In the genomic region with DNA sequence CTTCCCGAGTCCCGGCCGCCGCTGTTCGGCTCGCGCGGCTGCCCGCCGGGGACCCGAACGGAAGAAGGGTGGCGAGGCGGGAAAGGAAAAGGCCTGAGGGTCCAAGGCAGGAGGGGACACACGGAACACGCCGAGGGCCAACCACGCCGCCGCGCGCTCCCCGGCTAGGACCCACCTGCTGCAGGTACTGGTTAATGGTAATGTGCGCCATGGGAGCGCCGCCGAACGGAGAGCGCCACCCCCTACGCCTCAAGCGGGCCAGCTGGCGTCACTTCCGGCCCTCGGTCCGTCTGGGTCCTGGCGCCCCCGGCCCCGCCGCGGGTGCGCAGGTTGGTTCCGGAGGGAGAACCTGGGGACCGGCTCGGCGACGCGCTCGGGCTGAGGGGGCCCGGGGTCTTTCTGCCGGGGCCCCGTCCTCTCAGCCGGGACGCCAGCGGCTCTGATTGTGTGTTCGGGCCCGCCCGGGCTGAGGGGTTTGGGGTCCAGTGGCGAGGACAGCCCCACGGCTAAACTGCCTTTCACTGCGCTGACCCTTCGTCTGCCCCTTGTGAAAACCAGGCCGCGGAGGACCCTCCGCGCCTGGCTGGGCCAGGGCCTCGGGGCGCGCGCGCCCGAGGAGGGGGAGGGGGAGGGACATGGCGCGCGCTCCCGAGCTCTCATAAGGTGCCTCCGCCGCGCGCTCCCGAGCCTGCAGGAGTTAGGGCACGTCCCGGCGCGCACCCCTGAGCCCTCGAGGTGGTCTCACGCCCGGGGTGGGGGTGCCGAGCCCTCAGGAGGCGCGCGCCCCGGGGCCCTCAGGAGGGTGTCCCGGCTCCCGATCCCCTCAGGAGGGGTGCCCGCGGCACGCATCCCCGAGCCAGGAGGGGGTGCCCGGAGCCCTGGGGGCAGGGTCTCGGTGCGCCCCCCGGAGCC, we compare ENCODE assay signal across 8 cellular contexts. TPM values are rescaled to one million over a fixed set of nuclear protein-coding genes. Genes with fewer than 3 reads are reported as not detected.
DNase-seq lines count a peak whose midpoint lies in the region; ATAC-seq and TF ChIP-seq lines count a peak whose summit lies in the region.

A gene (minus strand): TSS at position 246 of the 912 bp plus-strand sequence. CDS start 35 bp downstream, at position 211.

- no peak for TF ChIP-seq CTCF in HEK293 (tag by site-specific recombination; IDR thresholded peaks at IDR 0.05)
- no peak for TF ChIP-seq CTCF in SK-N-SH (IDR thresholded peaks at IDR 0.05)
- TF ChIP-seq CTCF in omental fat pad (IDR thresholded peaks at IDR 0.05): no peak

- H4K20me1 ChIP-seq in SK-N-SH (ENCODE audit: insufficient read depth): peaks cover 54% of the 10 kb centered on the region

- TF ChIP-seq RAD21 in SK-N-SH (IDR thresholded peaks at IDR 0.05; ENCODE audit: low read length): no peak

- peaks cover 0 to 44% of the 10 kb centered on the region in 2 experiments; a peak in 1 of 3 replicates for H3K36me3 ChIP-seq in HEK293 (ENCODE audit: control insufficient read depth in 2 of 2, insufficient read depth in 1 of 2, low read length in 2 of 2)
- peaks cover 20 to 32% of the 10 kb centered on the region in 2 experiments for H3K36me3 ChIP-seq in SK-N-SH (replicated peaks in 1 of 2; ENCODE audit: control insufficient read depth in 1 of 2, insufficient read depth in 2 of 2, low read length in 1 of 2)

- CTCF ChIA-PET in HEK293 (lab: Yijun Ruan, JAX) (interaction anchor here (0.6 to 0.7 kb wide), 2 partner anchors 52 to 579 kb away, joined by 3 read pairs; no protein-coding TSS in a partner anchor), SK-N-SH (lab: Yijun Ruan, JAX) (interaction anchor here (0.6 to 2.6 kb wide), 4 partner anchors 10 to 266 kb away, joined by 3 to 7 read pairs (median 4); no protein-coding TSS in a partner anchor)

- no peaks in the 10 kb centered on the region for H3K27me3 ChIP-seq in SK-N-SH (ENCODE audit: insufficient read depth)

- peak within 1 kb of the TSS; percentile 86 for H3K4me2 ChIP-seq in SK-N-SH

- peak; percentile 90 for ATAC-seq in omental fat pad (ENCODE audit: low FRiP score)

- H3K4me3 ChIP-seq in HEK293 (ENCODE audit: low read depth, low read length) (peak within 1 kb of the TSS; percentile 97), SK-N-SH (ENCODE audit: low read depth in 2 of 2, low read length in 1 of 2) (peak within 1 kb of the TSS; percentile 89 to 97)

- peak in 1 of 2 experiments; percentile 62; a peak in 1 of 4 replicates for TF ChIP-seq EP300 in SK-N-SH (IDR thresholded peaks at IDR 0.05; ENCODE audit: borderline replicate concordance in 1 of 2, low read depth in 1 of 2, low read length in 1 of 2)

- H2AFZ ChIP-seq in SK-N-SH (ENCODE audit: low read depth): peak within 1 kb of the TSS; percentile 65; the same call in 1 of the 2 replicates

- H3K4me1 ChIP-seq in HEK293 (ENCODE audit: control insufficient read depth, insufficient read depth, low read length) (no peaks in the 10 kb centered on the region; the same call in 1 of the 2 replicates), SK-N-SH (ENCODE audit: control insufficient read depth in 1 of 2, insufficient read depth in 2 of 2, low read depth in 1 of 2, low read length in 1 of 2) (peaks cover 11 to 33% of the 10 kb centered on the region in 2 experiments)

- peak within 1 kb of the TSS; percentile 98 for H3K9ac ChIP-seq in SK-N-SH

- POLR2A ChIA-PET in HEK293 (lab: Yijun Ruan, JAX) (interaction anchor here (0.5 to 1.4 kb wide), 5 partner anchors 9 to 375 kb away, joined by 3 to 6 read pairs (median 3); no protein-coding TSS in a partner anchor), SK-N-SH (lab: Yijun Ruan, JAX) (interaction anchor here (0.5 to 2.0 kb wide), 5 partner anchors 21 to 207 kb away, joined by 3 to 9 read pairs (median 3); a partner anchor contains a TSS)

- DNase-seq in GM04504 (ENCODE audit: low read depth): peak; percentile 72
- DNase-seq in MV-4-11 (lab: John Stamatoyannopoulos, UW): peak; percentile 73
- peak; percentile 97 for DNase-seq in SK-N-SH
- DNase-seq in activated naive CD4-positive, alpha-beta T cell treated with anti-CD3 and anti-CD28 coated beads, Interleukin-2, amount 50 U/mL, for 16 hours: peak; percentile 89
- peak; percentile 85 for DNase-seq in globus pallidus (ENCODE audit: low spot score)
- peak; percentile 57 for DNase-seq in omental fat pad (ENCODE audit: low spot score)

- H3K9me2 ChIP-seq in SK-N-SH: no peaks in the 10 kb centered on the region

- peaks cover 87% of the 10 kb centered on the region for H3K79me2 ChIP-seq in SK-N-SH (ENCODE audit: insufficient read depth)

- H3F3A ChIP-seq in SK-N-SH (replicated peaks; ENCODE audit: insufficient read depth): peaks cover 5% of the 10 kb centered on the region

- H3K27ac ChIP-seq in HEK293 (ENCODE audit: extremely low read depth, low read depth, low read length): peak within 1 kb of the TSS; percentile 86
- peak within 1 kb of the TSS; percentile 93 to 97 for H3K27ac ChIP-seq in SK-N-SH (ENCODE audit: low read depth in 2 of 2, low read length in 1 of 2)
- peak within 1 kb of the TSS; percentile 94 for H3K27ac ChIP-seq in temporal lobe (ENCODE audit: low read depth, low read length)

- WGBS in SK-N-SH (ENCODE audit: low lambda C conversion rate): 0% methylated on average over 3 of the region's 102 CpGs

- no peaks in the 10 kb centered on the region for H3K9me3 ChIP-seq in HEK293 (ENCODE audit: control insufficient read depth, insufficient read depth, low read depth, low read length)
- H3K9me3 ChIP-seq in SK-N-SH: no peaks in the 10 kb centered on the region

TF ChIP-seq in HEK293, 187 proteins besides CTCF, POLR2A, EP300 and RAD21 (continues in another document):
- TF ChIP-seq ZNF785 (tag by site-specific recombination; IDR thresholded peaks at IDR 0.05) (peak; percentile 57; the same call in 1 of the 2 replicates), ZBTB21 (tag by site-specific recombination; IDR thresholded peaks at IDR 0.05) (peak; percentile 68), ZIC2 (tag by site-specific recombination; IDR thresholded peaks at IDR 0.05) (peak; percentile 72), KLF7 (tag by site-specific recombination; IDR thresholded peaks at IDR 0.05; ENCODE audit: borderline replicate concordance) (peak; percentile 91), ZSCAN30 (tag by site-specific recombination; IDR thresholded peaks at IDR 0.05) (peak; percentile 99), ZFP3 (tag by site-specific recombination; IDR thresholded peaks at IDR 0.05; ENCODE audit: low read depth) (peak; percentile 32; the same call in 1 of the 2 replicates), KLF10 (tag by site-specific recombination; IDR thresholded peaks at IDR 0.05) (peak; percentile 88), ZNF600 (tag by site-specific recombination; IDR thresholded peaks at IDR 0.05) (peak; percentile 27; the same call in 1 of the 2 replicates), KLF8 (tag by site-specific recombination; IDR thresholded peaks at IDR 0.05) (peak; percentile 85), ZBTB8A (tag by site-specific recombination; IDR thresholded peaks at IDR 0.05) (peak; percentile 95), ZNF843 (tag by site-specific recombination; IDR thresholded peaks at IDR 0.05) (peak; percentile 77)
- TF ChIP-seq, protein P1, sequence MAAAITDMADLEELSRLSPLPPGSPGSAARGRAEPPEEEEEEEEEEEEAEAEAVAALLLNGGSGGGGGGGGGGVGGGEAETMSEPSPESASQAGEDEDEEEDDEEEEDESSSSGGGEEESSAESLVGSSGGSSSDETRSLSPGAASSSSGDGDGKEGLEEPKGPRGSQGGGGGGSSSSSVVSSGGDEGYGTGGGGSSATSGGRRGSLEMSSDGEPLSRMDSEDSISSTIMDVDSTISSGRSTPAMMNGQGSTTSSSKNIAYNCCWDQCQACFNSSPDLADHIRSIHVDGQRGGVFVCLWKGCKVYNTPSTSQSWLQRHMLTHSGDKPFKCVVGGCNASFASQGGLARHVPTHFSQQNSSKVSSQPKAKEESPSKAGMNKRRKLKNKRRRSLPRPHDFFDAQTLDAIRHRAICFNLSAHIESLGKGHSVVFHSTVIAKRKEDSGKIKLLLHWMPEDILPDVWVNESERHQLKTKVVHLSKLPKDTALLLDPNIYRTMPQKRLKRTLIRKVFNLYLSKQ (tag by site-specific recombination; IDR thresholded peaks at IDR 0.05; ENCODE audit: borderline replicate concordance): 0 out of 2 replicates have a peak, but pooled peaks have one; percentile 37

TF ChIP-seq in SK-N-SH, 30 proteins besides CTCF, POLR2A, EP300 and RAD21 (continues in another document):
- TF ChIP-seq YY1 (IDR thresholded peaks at IDR 0.05; ENCODE audit: low read depth) (peak; percentile 73; the same call in 1 of the 2 replicates), RFX5 (IDR thresholded peaks at IDR 0.05; ENCODE audit: low read length) (no peak), ELF1 (IDR thresholded peaks at IDR 0.05) (0 out of 2 replicates have a peak, but pooled peaks have one; percentile 46)
- TF ChIP-seq, protein P2, sequence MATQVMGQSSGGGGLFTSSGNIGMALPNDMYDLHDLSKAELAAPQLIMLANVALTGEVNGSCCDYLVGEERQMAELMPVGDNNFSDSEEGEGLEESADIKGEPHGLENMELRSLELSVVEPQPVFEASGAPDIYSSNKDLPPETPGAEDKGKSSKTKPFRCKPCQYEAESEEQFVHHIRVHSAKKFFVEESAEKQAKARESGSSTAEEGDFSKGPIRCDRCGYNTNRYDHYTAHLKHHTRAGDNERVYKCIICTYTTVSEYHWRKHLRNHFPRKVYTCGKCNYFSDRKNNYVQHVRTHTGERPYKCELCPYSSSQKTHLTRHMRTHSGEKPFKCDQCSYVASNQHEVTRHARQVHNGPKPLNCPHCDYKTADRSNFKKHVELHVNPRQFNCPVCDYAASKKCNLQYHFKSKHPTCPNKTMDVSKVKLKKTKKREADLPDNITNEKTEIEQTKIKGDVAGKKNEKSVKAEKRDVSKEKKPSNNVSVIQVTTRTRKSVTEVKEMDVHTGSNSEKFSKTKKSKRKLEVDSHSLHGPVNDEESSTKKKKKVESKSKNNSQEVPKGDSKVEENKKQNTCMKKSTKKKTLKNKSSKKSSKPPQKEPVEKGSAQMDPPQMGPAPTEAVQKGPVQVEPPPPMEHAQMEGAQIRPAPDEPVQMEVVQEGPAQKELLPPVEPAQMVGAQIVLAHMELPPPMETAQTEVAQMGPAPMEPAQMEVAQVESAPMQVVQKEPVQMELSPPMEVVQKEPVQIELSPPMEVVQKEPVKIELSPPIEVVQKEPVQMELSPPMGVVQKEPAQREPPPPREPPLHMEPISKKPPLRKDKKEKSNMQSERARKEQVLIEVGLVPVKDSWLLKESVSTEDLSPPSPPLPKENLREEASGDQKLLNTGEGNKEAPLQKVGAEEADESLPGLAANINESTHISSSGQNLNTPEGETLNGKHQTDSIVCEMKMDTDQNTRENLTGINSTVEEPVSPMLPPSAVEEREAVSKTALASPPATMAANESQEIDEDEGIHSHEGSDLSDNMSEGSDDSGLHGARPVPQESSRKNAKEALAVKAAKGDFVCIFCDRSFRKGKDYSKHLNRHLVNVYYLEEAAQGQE (IDR thresholded peaks at IDR 0.05; ENCODE audit: low read depth, low read length): peak; percentile 42; the same call in 1 of the 2 replicates

RNA-seq across cellular contexts. Expression of the gene that starts here (rescaled TPM):
- polyA plus RNA-seq in SK-N-SH (2012; rRNA removed): 69.8 and 105 TPM in 2 replicates
- polyA plus RNA-seq in SK-N-SH (2012; cell fraction: cytosol; rRNA removed): 75.7 and 77.2 TPM in 2 replicates
- polyA plus RNA-seq in SK-N-SH (2012; cell fraction: nucleus; rRNA removed): 115 and 163 TPM in 2 replicates
- total RNA-seq in omental fat pad: 10 to 100 TPM; 44.8 to 45.8 (median 44.8) TPM
- 35.9 TPM for total RNA-seq in temporal lobe

Comparison
In these comparisons a context has a peak if more than half of its experiments do, and no peak if none do; other contexts are left out.
1. Peak in every context shown above with its lines: DNase-seq, ATAC-seq, H3K4me3 ChIP-seq and H3K27ac ChIP-seq.